Comparison of ENCODE assay signal across 23 cellular contexts in genomic region chr12:20044836-20045235, GRCh38.
A peak's percentile ranks its signal among the peaks of the same experiment; 100 is the strongest.
DNase-seq lines count a peak whose midpoint lies in the region; ATAC-seq, FAIRE-seq and TF ChIP-seq lines count a peak whose summit lies in the region.
"Had no signal": no experiment of that assay in that cellular context is flagged by ENCODE, and none has a peak within 500 bp of the region (broad histone marks: within the 10 kb centered on the region; RNA-seq: fewer than 3 reads in every experiment).

No MANE protein-coding gene starts in this region.

- no peak for TF ChIP-seq EP300 in transverse colon (IDR thresholded peaks at IDR 0.05; ENCODE audit: low read depth)

- H3K9me3 ChIP-seq in astrocyte (ENCODE audit: insufficient read depth, low read depth, low read length) (no peaks in the 10 kb centered on the region), thoracic aorta (no peaks in the 10 kb centered on the region), transverse colon (no peaks in the 10 kb centered on the region), Peyer's patch (no peaks in the 10 kb centered on the region)
- H3K9me3 ChIP-seq: pancreas had no signal

- H3K4me3 ChIP-seq in astrocyte (ENCODE audit: insufficient read depth, low read depth, low read length) (no peak overlapping the region), thoracic aorta (no peak overlapping the region), transverse colon (no peak overlapping the region), Peyer's patch (no peak overlapping the region)
- H3K4me3 ChIP-seq: dorsolateral prefrontal cortex, GM23338, pancreas, smooth muscle cell had no signal

- H3K9me3 Mint-ChIP-seq in astrocyte (ENCODE audit: unreplicated experiment): no peaks in the 10 kb centered on the region
- H3K9me3 Mint-ChIP-seq: GM23338; T-helper 2 cell treated with Interferon-gamma antibody and Interleukin-4, amounts not matched to agents 5 μg/mL and 100 μg/mL, for 36 hours; type B pancreatic cell had no signal

- no peak for TF ChIP-seq POLR2A in transverse colon (IDR thresholded peaks at IDR 0.05)
- no peak for TF ChIP-seq POLR2A in Peyer's patch (IDR thresholded peaks at IDR 0.05)

- no peaks in the 10 kb centered on the region for H4K20me1 ChIP-seq in astrocyte (ENCODE audit: insufficient read depth, low read length)

- H3K36me3 ChIP-seq in astrocyte (ENCODE audit: insufficient read depth, low read length) (no peaks in the 10 kb centered on the region), thoracic aorta (no peaks in the 10 kb centered on the region), transverse colon (no peaks in the 10 kb centered on the region), Peyer's patch (no peaks in the 10 kb centered on the region)
- H3K36me3 ChIP-seq: pancreas had no signal

- H2AFZ ChIP-seq in astrocyte (ENCODE audit: low read depth, low read length): no peak overlapping the region
- H2AFZ ChIP-seq: GM23338 had no signal

- no peaks in the 10 kb centered on the region for H3K27me3 Mint-ChIP-seq in astrocyte (ENCODE audit: low read depth, unreplicated experiment)
- H3K27me3 Mint-ChIP-seq: activated CD8-positive, alpha-beta memory T cell treated with anti-CD3 and anti-CD28 coated beads, Interleukin-2, amount 10 ng/mL, durations not matched to agents 7 days and 5 days; CD4-positive, alpha-beta T cell had no signal

- ATAC-seq in left cardiac atrium: peak; percentile 66 to 92
- ATAC-seq in thoracic aorta (ENCODE audit: insufficient number of reproducible peaks, low FRiP score, low read depth): peak; percentile 69
- ATAC-seq in GM18498 (IDR thresholded peaks at IDR 0.05; ENCODE audit: unreplicated experiment): no peak
- ATAC-seq: activated CD8-positive, alpha-beta memory T cell treated with anti-CD3 and anti-CD28 coated beads, Interleukin-2, amount 10 ng/mL, durations not matched to agents 7 days and 5 days; GM23338; left colon had no signal

- no peaks in the 10 kb centered on the region for H3K79me2 ChIP-seq in astrocyte (ENCODE audit: insufficient read depth, low read length)

- no peak overlapping the region for H3K4me3 Mint-ChIP-seq in astrocyte (ENCODE audit: unreplicated experiment)
- H3K4me3 Mint-ChIP-seq: activated CD8-positive, alpha-beta memory T cell treated with anti-CD3 and anti-CD28 coated beads, Interleukin-2, amount 10 ng/mL, durations not matched to agents 7 days and 5 days; CD4-positive, alpha-beta T cell; GM23338; T-helper 2 cell treated with Interferon-gamma antibody and Interleukin-4, amounts not matched to agents 5 μg/mL and 100 μg/mL, for 36 hours; type B pancreatic cell had no signal

- H3K4me1 ChIP-seq in astrocyte (ENCODE audit: insufficient read depth, low read length) (no peaks in the 10 kb centered on the region), thoracic aorta (ENCODE audit: control insufficient read depth in 1 of 2, low read depth in 2 of 2) (peaks cover 16 to 57% of the 10 kb centered on the region in 2 donors), transverse colon (peaks cover 0 to 1% (median 0%) of the 10 kb centered on the region in 4 donors), Peyer's patch (no peaks in the 10 kb centered on the region)
- H3K4me1 ChIP-seq: pancreas had no signal

- no peak overlapping the region for H3K9ac ChIP-seq in astrocyte (ENCODE audit: low read length)

- H3K27ac ChIP-seq in astrocyte (ENCODE audit: low read depth, low read length): no peak overlapping the region
- no peak overlapping the region for H3K27ac ChIP-seq in thoracic aorta
- peak overlapping the region in 2 of 4 donors; percentile 9 to 20 for H3K27ac ChIP-seq in transverse colon
- no peak overlapping the region for H3K27ac ChIP-seq in Peyer's patch
- no peak overlapping the region for H3K27ac ChIP-seq in caudate nucleus (ENCODE audit: low read depth, low read length)
- H3K27ac ChIP-seq: dorsolateral prefrontal cortex, pancreas had no signal

- H3K4me2 ChIP-seq in astrocyte (ENCODE audit: low read length): no peak overlapping the region
- H3K4me2 ChIP-seq: GM23338, smooth muscle cell had no signal

- peak; percentile 51 for DNase-seq in HCEC 1CT
- peak; percentile 26 for DNase-seq in astrocyte (ENCODE audit: low read depth)
- DNase-seq in left cardiac atrium: no peak
- DNase-seq in thoracic aorta (ENCODE audit: low spot score): no peak
- DNase-seq in transverse colon: no peak
- DNase-seq in Peyer's patch: no peak
- DNase-seq in caudate nucleus (lab: John Stamatoyannopoulos, UW): no peak
- DNase-seq: activated CD4-positive, CD25-positive, alpha-beta regulatory T cell; activated CD8-positive, alpha-beta memory T cell treated with anti-CD3 and anti-CD28 coated beads, Interleukin-2, amount 10 ng/mL, durations not matched to agents 7 days and 5 days; activated effector memory CD4-positive, alpha-beta T cell treated with Interleukin-2 at 50 U/mL for 16 hours; CD4-positive, alpha-beta T cell; dorsolateral prefrontal cortex; erythroblast; Karpas-422; left colon; NCI-H1436; pancreas; SIG-M5 had no signal

- H3K36me3 Mint-ChIP-seq in astrocyte (ENCODE audit: low read depth, unreplicated experiment): no peaks in the 10 kb centered on the region
- H3K36me3 Mint-ChIP-seq: activated CD8-positive, alpha-beta memory T cell treated with anti-CD3 and anti-CD28 coated beads, Interleukin-2, amount 10 ng/mL, durations not matched to agents 7 days and 5 days had no signal

- in situ Hi-C loops in transverse colon (cut with MboI; ENCODE audit: low pct_ligation_motif_present in 1 of 4, low pct_unique_long_range_greater_than_20kb in 1 of 4, low sequenced_read_pairs in 3 of 4): no loop called here

- 73 to 75% methylated on average over 4 of the region's 4 CpGs for WGBS in transverse colon (ENCODE audit: low coverage in 1 of 2), 2 donors

- H3K4me1 Mint-ChIP-seq in astrocyte (ENCODE audit: low read depth, unreplicated experiment): no peaks in the 10 kb centered on the region
- H3K4me1 Mint-ChIP-seq: activated CD8-positive, alpha-beta memory T cell treated with anti-CD3 and anti-CD28 coated beads, Interleukin-2, amount 10 ng/mL, durations not matched to agents 7 days and 5 days had no signal

- TF ChIP-seq CTCF in astrocyte (IDR thresholded peaks at IDR 0.05; ENCODE audit: insufficient read depth, low read depth, low read length): no peak
- no peak for TF ChIP-seq CTCF in thoracic aorta (IDR thresholded peaks at IDR 0.05)
- TF ChIP-seq CTCF in transverse colon (IDR thresholded peaks at IDR 0.05): no peak
- TF ChIP-seq CTCF in Peyer's patch (IDR thresholded peaks at IDR 0.05): no peak

- FAIRE-seq in astrocyte (lab: Jason Lieb, UNC): no peak
- FAIRE-seq: pancreas had no signal

- intact Hi-C loops in left cardiac atrium (cut with DNase I): no loop called here
- intact Hi-C loops in transverse colon (cut with DNase I; ENCODE audit: low total_unique reads): no loop called here

- H3K27me3 ChIP-seq in astrocyte (ENCODE audit: insufficient read depth, low read length) (no peaks in the 10 kb centered on the region), thoracic aorta (replicated peaks; ENCODE audit: insufficient read depth) (no peaks in the 10 kb centered on the region), transverse colon (no peaks in the 10 kb centered on the region), Peyer's patch (no peaks in the 10 kb centered on the region)
- H3K27me3 ChIP-seq: dorsolateral prefrontal cortex, pancreas had no signal

- no peak overlapping the region for H3K27ac Mint-ChIP-seq in astrocyte (ENCODE audit: unreplicated experiment)
- H3K27ac Mint-ChIP-seq: activated CD8-positive, alpha-beta memory T cell treated with anti-CD3 and anti-CD28 coated beads, Interleukin-2, amount 10 ng/mL, durations not matched to agents 7 days and 5 days; CD4-positive, alpha-beta T cell; GM23338; T-helper 2 cell treated with Interferon-gamma antibody and Interleukin-4, amounts not matched to agents 5 μg/mL and 100 μg/mL, for 36 hours; type B pancreatic cell had no signal

Comparison
In these comparisons a context has a peak if more than half of its experiments do, and no peak if none do; other contexts are left out.
1. DNase-seq: peak in HCEC 1CT (single experiment) and astrocyte (single experiment); none in left cardiac atrium (single experiment), thoracic aorta (single experiment), transverse colon (single experiment), Peyer's patch (0 of 3) and caudate nucleus (0 of 61).